ENCODE assay signal across 8 cellular contexts in genomic region chr6:57089687-57090457, GRCh38. TPM values are rescaled to one million over a fixed set of nuclear protein-coding genes. Genes with fewer than 3 reads are reported as not detected.
DNase-seq lines count a peak whose midpoint lies in the region; FAIRE-seq and TF ChIP-seq lines count a peak whose summit lies in the region.

Gene ZNF451, plus strand, starts transcription at chr6:57090188. Its CDS starts 66 bp downstream, at chr6:57090254.

- CTCF ChIA-PET in activated naive CD4-positive, alpha-beta T cell treated with anti-CD3 and anti-CD28 coated beads for 36 hours (lab: Charles Lee): interaction anchor here (0.8 to 0.9 kb wide), 3 partner anchors 33 to 227 kb away, joined by 3 read pairs; partner anchors contain the start of genes BEND6 and PRIM2

- no peaks in the 10 kb centered on the region for H3K27me3 Mint-ChIP-seq in activated naive CD4-positive, alpha-beta T cell treated with anti-CD3 and anti-CD28 coated beads for 36 hours (ENCODE audit: low read depth)

- H3K9me3 ChIP-seq in neutrophil: no peaks in the 10 kb centered on the region

- TF ChIP-seq CTCF in HFF-Myc (IDR thresholded peaks at IDR 0.05; ENCODE audit: low read depth, low read length, missing control alignments) (no peak), neutrophil (IDR thresholded peaks at IDR 0.05) (no peak)

- H3K4me1 Mint-ChIP-seq in activated naive CD4-positive, alpha-beta T cell treated with anti-CD3 and anti-CD28 coated beads for 36 hours (ENCODE audit: low read depth): peaks cover 32% of the 10 kb centered on the region

- H3K27me3 ChIP-seq in neutrophil: no peaks in the 10 kb centered on the region

- H3K4me1 ChIP-seq in neutrophil (ENCODE audit: control insufficient read depth in 1 of 2, insufficient read depth in 1 of 2, low read depth in 1 of 2, low read length in 1 of 2): peaks cover 16 to 27% of the 10 kb centered on the region in 2 experiments

- H3K9me3 Mint-ChIP-seq in activated naive CD4-positive, alpha-beta T cell treated with anti-CD3 and anti-CD28 coated beads for 36 hours: no peaks in the 10 kb centered on the region

- H3K27ac ChIP-seq in neutrophil: peak within 1 kb of the TSS; percentile 77
- peak within 1 kb of the TSS; percentile 77 for H3K27ac ChIP-seq in substantia nigra (ENCODE audit: low read depth, low read length, poor library complexity, severe bottlenecking)

- DNase-seq in GM03348 (ENCODE audit: low spot score) (peak; percentile 97), HFF-Myc (ENCODE audit: extremely low read depth, low read depth) (peak; percentile 89), NAMALWA (ENCODE audit: low spot score) (peak; percentile 98), SK-N-DZ (ENCODE audit: low spot score) (peak; percentile 98), frontal cortex (ENCODE audit: low spot score in 2 of 2) (peak; percentile 90 to 91), substantia nigra (lab: John Stamatoyannopoulos, UW) (peak; percentile 81 to 99 (median 97))
- peak; percentile 98 for DNase-seq in activated naive CD4-positive, alpha-beta T cell treated with anti-CD3 and anti-CD28 coated beads for 36 hours

- H3K36me3 ChIP-seq in neutrophil: no peaks in the 10 kb centered on the region

- intact Hi-C loops in activated naive CD4-positive, alpha-beta T cell treated with anti-CD3 and anti-CD28 coated beads for 36 hours (cut with micrococcal nuclease): loop anchor here (1.0 to 5.0 kb wide), 6 partner anchors 44 to 226 kb away; partner anchors contain the start of genes BAG2, BEND6, KIAA1586 and RAB23

- peak within 1 kb of the TSS; percentile 88 for H3K4me3 Mint-ChIP-seq in activated naive CD4-positive, alpha-beta T cell treated with anti-CD3 and anti-CD28 coated beads for 36 hours

- peak within 1 kb of the TSS; percentile 89 for H3K27ac Mint-ChIP-seq in activated naive CD4-positive, alpha-beta T cell treated with anti-CD3 and anti-CD28 coated beads for 36 hours

- FAIRE-seq in frontal cortex (lab: Jason Lieb, UNC): peak; percentile 47

- peaks cover 12% of the 10 kb centered on the region for H3K36me3 Mint-ChIP-seq in activated naive CD4-positive, alpha-beta T cell treated with anti-CD3 and anti-CD28 coated beads for 36 hours (ENCODE audit: low read depth)

- H3K4me3 ChIP-seq in HFF-Myc (replicated peaks; ENCODE audit: low read depth, low read length): peak within 1 kb of the TSS; percentile 56
- peak within 1 kb of the TSS; percentile 67 to 71 for H3K4me3 ChIP-seq in neutrophil (ENCODE audit: low read depth in 1 of 2, low read length in 1 of 2)

RNA-seq across cellular contexts. Expression of gene ZNF451, which starts in this region (rescaled TPM):
- polyA plus RNA-seq in SK-N-DZ (2014; cell fraction: cytosol; rRNA removed): 30.8 and 36.9 TPM in 2 replicates
- polyA plus RNA-seq in SK-N-DZ (2014; cell fraction: nucleus; rRNA removed): 39.2 and 59.9 TPM in 2 replicates
- total RNA-seq in activated naive CD4-positive, alpha-beta T cell treated with anti-CD3 and anti-CD28 coated beads for 36 hours: 10 to 100 TPM; 43.8 to 46.2 TPM
- 156 TPM for total RNA-seq in frontal cortex

Comparison
In these comparisons a context has a peak if more than half of its experiments do, and no peak if none do; other contexts are left out.
1. Peak in every context shown above with its lines: DNase-seq, H3K4me3 ChIP-seq and H3K27ac ChIP-seq.